Comparison of ENCODE assay signal across 15 cellular contexts in the genomic region with DNA sequence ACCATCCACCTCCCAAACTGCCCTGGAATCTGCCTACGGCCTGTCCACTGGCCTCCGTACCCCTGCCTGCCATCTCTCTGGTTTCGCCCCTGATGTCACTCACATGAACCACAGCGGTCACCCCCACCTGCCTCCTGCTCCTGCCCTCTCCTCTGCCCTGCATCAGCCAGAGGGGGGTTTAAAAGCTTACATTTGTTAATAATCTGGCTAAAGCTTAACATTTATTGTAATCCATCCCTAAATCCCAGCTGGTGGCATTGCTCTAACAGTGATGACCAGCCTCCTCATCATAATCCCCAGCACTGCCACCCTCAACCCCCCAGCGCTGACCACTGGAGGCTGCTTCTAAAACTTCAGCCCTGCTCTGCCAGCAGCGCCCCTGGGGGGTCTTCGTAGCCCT. TPM values are rescaled to one million over a fixed set of nuclear protein-coding genes. Genes with fewer than 3 reads are reported as not detected.
DNase-seq lines count a peak whose midpoint lies in the region; ATAC-seq and TF ChIP-seq lines count a peak whose summit lies in the region.
"Had no signal": no experiment of that assay in that cellular context is flagged by ENCODE, and none has a peak within 500 bp of the region (broad histone marks: within the 10 kb centered on the region; RNA-seq: fewer than 3 reads in every experiment).

No MANE protein-coding gene starts in this region.

- peak overlapping the region; percentile 67 for H3K27ac Mint-ChIP-seq in activated naive CD4-positive, alpha-beta T cell treated with anti-CD3 and anti-CD28 coated beads for 36 hours
- H3K27ac Mint-ChIP-seq in endothelial cell (ENCODE audit: unreplicated experiment): peak overlapping the region; percentile 30
- H3K27ac Mint-ChIP-seq in stimulated activated naive CD8-positive, alpha-beta T cell treated with anti-CD3 and anti-CD28 coated beads, Interleukin-15, amount 100 ng/mL, for 72 hours: peak overlapping the region; percentile 10 to 90

- peaks cover 3% of the 10 kb centered on the region for H3K9me3 Mint-ChIP-seq in activated naive CD4-positive, alpha-beta T cell treated with anti-CD3 and anti-CD28 coated beads for 36 hours
- H3K9me3 Mint-ChIP-seq in endothelial cell (ENCODE audit: unreplicated experiment): peaks cover 6% of the 10 kb centered on the region
- H3K9me3 Mint-ChIP-seq in stimulated activated naive CD8-positive, alpha-beta T cell treated with anti-CD3 and anti-CD28 coated beads, Interleukin-15, amount 100 ng/mL, for 72 hours: no peaks in the 10 kb centered on the region

- H3K9me3 ChIP-seq in WERI-Rb-1 (ENCODE audit: severe bottlenecking) (no peaks in the 10 kb centered on the region), gastrocnemius medialis (no peaks in the 10 kb centered on the region)

- TF ChIP-seq POLR2A in gastrocnemius medialis (IDR thresholded peaks at IDR 0.05): no peak

- in situ Hi-C loops in gastrocnemius medialis (cut with MboI; ENCODE audit: low sequenced_read_pairs in 4 of 4): no loop called here

- peaks cover 92% of the 10 kb centered on the region for H3K4me1 Mint-ChIP-seq in activated naive CD4-positive, alpha-beta T cell treated with anti-CD3 and anti-CD28 coated beads for 36 hours (ENCODE audit: low read depth)
- peaks cover 39% of the 10 kb centered on the region for H3K4me1 Mint-ChIP-seq in endothelial cell (ENCODE audit: unreplicated experiment)
- H3K4me1 Mint-ChIP-seq in stimulated activated naive CD8-positive, alpha-beta T cell treated with anti-CD3 and anti-CD28 coated beads, Interleukin-15, amount 100 ng/mL, for 72 hours: peaks cover 99% of the 10 kb centered on the region

- intact Hi-C loops in activated naive CD4-positive, alpha-beta T cell treated with anti-CD3 and anti-CD28 coated beads for 36 hours (cut with micrococcal nuclease): loop anchor here (5.0 kb wide), 1 partner anchor 336 kb away; no protein-coding TSS in a partner anchor
- intact Hi-C loops in gastrocnemius medialis (cut with DNase I; ENCODE audit: low total_unique reads): no loop called here

- H3K4me1 ChIP-seq in gastrocnemius medialis: peaks cover 7 to 11% of the 10 kb centered on the region in 2 donors
- H3K4me1 ChIP-seq: foreskin keratinocyte had no signal

- H3K27ac ChIP-seq in WERI-Rb-1: peak overlapping the region; percentile 68
- H3K27ac ChIP-seq in gastrocnemius medialis: no peak overlapping the region
- H3K27ac ChIP-seq: cardiac muscle cell, foreskin keratinocyte had no signal

- H3K4me3 Mint-ChIP-seq in activated naive CD4-positive, alpha-beta T cell treated with anti-CD3 and anti-CD28 coated beads for 36 hours: no peak overlapping the region
- no peak overlapping the region for H3K4me3 Mint-ChIP-seq in endothelial cell (ENCODE audit: unreplicated experiment)
- peak overlapping the region; percentile 34 to 41 for H3K4me3 Mint-ChIP-seq in stimulated activated naive CD8-positive, alpha-beta T cell treated with anti-CD3 and anti-CD28 coated beads, Interleukin-15, amount 100 ng/mL, for 72 hours

- H3K4me3 ChIP-seq in WERI-Rb-1 (ENCODE audit: low read depth, low read length) (no peak overlapping the region), gastrocnemius medialis (no peak overlapping the region)
- H3K4me3 ChIP-seq: cardiac muscle cell had no signal

- H3K36me3 ChIP-seq in WERI-Rb-1 (peaks cover 9% of the 10 kb centered on the region), gastrocnemius medialis (peaks cover 0 to 15% of the 10 kb centered on the region in 2 donors)
- H3K36me3 ChIP-seq: cardiac muscle cell had no signal

- no peak for ATAC-seq in stimulated activated naive CD8-positive, alpha-beta T cell treated with anti-CD3 and anti-CD28 coated beads, Interleukin-15, amount 100 ng/mL, for 72 hours
- no peak for ATAC-seq in gastrocnemius medialis
- ATAC-seq: foreskin keratinocyte, sciatic nerve had no signal

- TF ChIP-seq CTCF in WERI-Rb-1 (IDR thresholded peaks at IDR 0.05; ENCODE audit: low read depth, low read length): no peak
- TF ChIP-seq CTCF in endothelial cell (IDR thresholded peaks at IDR 0.05; ENCODE audit: unreplicated experiment): no peak
- no peak for TF ChIP-seq CTCF in gastrocnemius medialis (IDR thresholded peaks at IDR 0.05 in 4 of 5, conservative IDR thresholded peaks at IDR 0.05 in 1 of 5)

- DNase-seq in activated naive CD4-positive, alpha-beta T cell treated with anti-CD3 and anti-CD28 coated beads for 36 hours: no peak
- no peak for DNase-seq in activated naive CD4-positive, alpha-beta T cell treated with Interleukin-2 at 50 U/mL for 16 hours
- DNase-seq in WERI-Rb-1 (peak; percentile 84), endothelial cell (ENCODE audit: low spot score) (no peak), gastrocnemius medialis (no peak), EL (no peak), occipital lobe (lab: John Stamatoyannopoulos, UW) (no peak)
- no peak for DNase-seq in stimulated activated naive CD8-positive, alpha-beta T cell treated with anti-CD3 and anti-CD28 coated beads, Interleukin-15, amount 100 ng/mL, for 72 hours
- DNase-seq: activated CD4-positive, alpha-beta T cell treated with anti-CD3 and anti-CD28 coated beads, Interleukin-2, amount 50 U/mL, for 1 hour; activated gamma-delta T cell treated with Interleukin-2 at 50 U/mL for 16 hours; foreskin keratinocyte; mammary epithelial cell; NCI-H526 treated with DMSO at 0.1 percent for 48 hours had no signal

- H3K36me3 Mint-ChIP-seq in activated naive CD4-positive, alpha-beta T cell treated with anti-CD3 and anti-CD28 coated beads for 36 hours (ENCODE audit: low read depth): peaks cover 18% of the 10 kb centered on the region
- H3K36me3 Mint-ChIP-seq in endothelial cell (ENCODE audit: low read depth, unreplicated experiment): peaks cover 21% of the 10 kb centered on the region

- CTCF ChIA-PET in activated naive CD4-positive, alpha-beta T cell treated with anti-CD3 and anti-CD28 coated beads for 36 hours (lab: Charles Lee): interaction anchor here (0.5 to 1.3 kb wide), 4 partner anchors 12 to 299 kb away, joined by 3 to 4 read pairs (median 4); a partner anchor contains a TSS

- H3K27me3 ChIP-seq in WERI-Rb-1 (ENCODE audit: insufficient read depth, low read depth, severe bottlenecking) (no peaks in the 10 kb centered on the region), gastrocnemius medialis (no peaks in the 10 kb centered on the region)
- H3K27me3 ChIP-seq: cardiac muscle cell, foreskin keratinocyte had no signal

- no peaks in the 10 kb centered on the region for H3K27me3 Mint-ChIP-seq in activated naive CD4-positive, alpha-beta T cell treated with anti-CD3 and anti-CD28 coated beads for 36 hours (ENCODE audit: low read depth)
- H3K27me3 Mint-ChIP-seq in endothelial cell (ENCODE audit: unreplicated experiment): peaks cover 12% of the 10 kb centered on the region
- H3K27me3 Mint-ChIP-seq in stimulated activated naive CD8-positive, alpha-beta T cell treated with anti-CD3 and anti-CD28 coated beads, Interleukin-15, amount 100 ng/mL, for 72 hours: no peaks in the 10 kb centered on the region

RNA-seq across cellular contexts. Expression of a gene that starts 38.9 kb away (rescaled TPM):
- total RNA-seq in activated naive CD4-positive, alpha-beta T cell treated with anti-CD3 and anti-CD28 coated beads for 36 hours: 100 to 1,000 TPM; 144 to 148 TPM
- total RNA-seq in endothelial cell (ENCODE audit: unreplicated experiment) (184 TPM), gastrocnemius medialis (100 to 1,000 TPM in 3 of 4 donors, 10 to 100 TPM in 1; 76.2 to 131 (median 108) TPM), occipital lobe (34.0 TPM)

RNA-seq across cellular contexts. Expression of a gene that starts 55.6 kb away (rescaled TPM):
- 10 to 100 TPM; 48.9 to 51.3 TPM for total RNA-seq in activated naive CD4-positive, alpha-beta T cell treated with anti-CD3 and anti-CD28 coated beads for 36 hours
- total RNA-seq in endothelial cell (ENCODE audit: unreplicated experiment) (32.5 TPM), gastrocnemius medialis (10 to 100 TPM in 3 of 4 donors, 1 to 10 TPM in 1; 9.5 to 25.7 (median 15.4) TPM), occipital lobe (32.1 TPM)

Comparison
In these comparisons a context has a peak if more than half of its experiments do, and no peak if none do; other contexts are left out.
1. H3K4me3 Mint-ChIP-seq: peak in stimulated activated naive CD8-positive, alpha-beta T cell treated with anti-CD3 and anti-CD28 coated beads, Interleukin-15, amount 100 ng/mL, for 72 hours (2 of 2); none in activated naive CD4-positive, alpha-beta T cell treated with anti-CD3 and anti-CD28 coated beads for 36 hours (single experiment) and endothelial cell (single experiment).
2. Peak in every context shown above with its lines, with median percentiles within 50 percentile points of each other: H3K27ac Mint-ChIP-seq.